In the genomic region with DNA sequence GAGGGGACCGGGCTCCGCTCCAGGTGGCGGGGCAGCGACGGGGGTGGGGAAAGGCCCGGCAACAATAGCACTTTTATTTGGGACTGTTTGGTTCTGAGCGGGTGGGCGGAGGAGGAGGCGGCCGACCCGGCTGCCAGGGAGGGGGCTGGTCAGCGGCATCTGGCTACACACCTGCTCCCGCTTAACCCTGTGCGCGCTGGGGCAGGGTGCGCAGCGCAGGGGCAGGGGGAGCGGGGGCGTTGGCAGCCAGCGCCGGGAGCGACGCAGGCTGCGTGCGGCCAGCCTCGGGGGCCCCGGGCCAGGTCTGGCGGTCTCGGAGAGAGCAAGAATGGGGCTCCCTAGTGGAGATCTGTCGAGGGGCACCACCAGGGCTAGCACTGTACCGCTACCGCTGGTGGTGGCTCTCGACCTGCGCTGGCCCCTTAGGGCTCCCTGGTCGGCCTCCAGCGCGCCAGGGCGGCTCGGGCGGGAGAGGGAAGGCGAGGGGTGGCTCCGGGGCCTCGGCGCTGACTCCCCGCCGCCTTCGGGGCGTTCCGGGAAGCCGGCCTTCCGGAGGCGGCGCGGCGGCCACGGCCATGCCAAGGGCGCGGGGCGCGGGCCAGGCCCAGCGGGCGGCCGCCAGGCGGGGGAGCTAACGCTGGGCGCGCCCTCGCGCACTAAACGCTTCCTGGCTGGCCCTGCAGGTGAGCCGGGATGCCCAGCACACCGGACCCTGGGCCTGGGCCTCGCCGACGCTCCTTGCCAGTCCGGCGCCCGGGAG, we compare ENCODE assay signal across 8 cellular contexts.
DNase-seq lines count a peak whose midpoint lies in the region; ATAC-seq and TF ChIP-seq lines count a peak whose summit lies in the region.

No MANE protein-coding gene starts in this region.

- H3K4me1 Mint-ChIP-seq in GM23338 = peaks cover 27% of the 10 kb centered on the region
- H3K4me1 Mint-ChIP-seq in naive B cell = peaks cover 16 to 19% (median 18%) of the 10 kb centered on the region in 3 donors

- no peak for DNase-seq in AG09309 (ENCODE audit: low read depth)
- DNase-seq in GM23338 (ENCODE audit: low spot score) = peak; percentile 82
- peak; percentile 25 for DNase-seq in epithelial cell of esophagus (ENCODE audit: low read depth)
- peak; percentile 59 for DNase-seq in naive B cell
- DNase-seq in ureter (ENCODE audit: low spot score) = peak; percentile 53

- TF ChIP-seq CTCF in AG09309 (IDR thresholded peaks at IDR 0.05; ENCODE audit: control insufficient read depth, insufficient read depth, low read depth, low read length, missing control alignments) (no peak), GM23338 (conservative IDR thresholded peaks at IDR 0.05; ENCODE audit: low read depth in 2 of 2) (no peak), epithelial cell of esophagus (IDR thresholded peaks at IDR 0.05; ENCODE audit: insufficient read depth, low read depth, low read length, missing control alignments) (no peak)

- H3K27me3 Mint-ChIP-seq in GM23338 (ENCODE audit: insufficient read depth, low read depth, poor library complexity) = peaks cover 29% of the 10 kb centered on the region
- peaks cover 0 to 3% (median under 1%) of the 10 kb centered on the region in 3 donors for H3K27me3 Mint-ChIP-seq in naive B cell

- no peaks in the 10 kb centered on the region for H3K79me2 ChIP-seq in GM23338 (replicated peaks; ENCODE audit: insufficient read depth)

- H3K27ac Mint-ChIP-seq in GM23338 (no peak overlapping the region), naive B cell (peak overlapping the region in 1 of 6 donors; percentile 64)

- peaks cover 44% of the 10 kb centered on the region for H3K4me1 ChIP-seq in GM23338 (ENCODE audit: insufficient read depth)

- H3K4me3 Mint-ChIP-seq in GM23338 (peak overlapping the region; percentile 57; the same call in 2 of the 3 replicates), naive B cell (peak overlapping the region in 4 of 8 donors; percentile 75 to 91 (median 88))

- peak; percentile 72 for ATAC-seq in GM23338
- ATAC-seq in SK-N-SH treated with all-trans-retinoic acid at 6 μM for 48 hours = peak; percentile 57
- peak; percentile 59 to 63 for ATAC-seq in naive B cell (ENCODE audit: low read depth in 2 of 2)
- ATAC-seq in HG03439 (IDR thresholded peaks at IDR 0.05; ENCODE audit: unreplicated experiment) = no peak
- no peak for ATAC-seq in HG03097 (IDR thresholded peaks at IDR 0.05; ENCODE audit: low FRiP score, unreplicated experiment)

- peaks cover 12% of the 10 kb centered on the region for H3F3A ChIP-seq in GM23338 (replicated peaks; ENCODE audit: low read depth)

- H3K4me3 ChIP-seq in AG09309 (ENCODE audit: control insufficient read depth, low read depth, low read length) (peak overlapping the region; percentile 24), GM23338 (peak overlapping the region; percentile 69), epithelial cell of esophagus (ENCODE audit: low read length) (peak overlapping the region; percentile 20)

- no peak overlapping the region for H3K27ac ChIP-seq in GM23338 (ENCODE audit: low read depth)

- peaks cover 90% of the 10 kb centered on the region for H3K27me3 ChIP-seq in GM23338 (ENCODE audit: insufficient read depth)

- peak overlapping the region; percentile 59; the same call in 1 of the 2 replicates for H2AFZ ChIP-seq in GM23338

- no peaks in the 10 kb centered on the region for H3K36me3 ChIP-seq in GM23338 (ENCODE audit: insufficient read depth)

- H3K4me2 ChIP-seq in GM23338 = peak overlapping the region; percentile 93

- H4K20me1 ChIP-seq in GM23338 (replicated peaks; ENCODE audit: insufficient read depth) = no peaks in the 10 kb centered on the region

- H3K36me3 Mint-ChIP-seq in GM23338 (ENCODE audit: low read depth) (no peaks in the 10 kb centered on the region; the same call in 2 of the 3 replicates), naive B cell (no peaks in the 10 kb centered on the region)

- no peaks in the 10 kb centered on the region for H3K9me3 Mint-ChIP-seq in GM23338
- no peaks in the 10 kb centered on the region for H3K9me3 Mint-ChIP-seq in naive B cell

- no peaks in the 10 kb centered on the region for H3K9me2 ChIP-seq in GM23338 (ENCODE audit: insufficient read depth)

TF ChIP-seq in GM23338, 12 proteins besides CTCF, POLR2A, EP300 and RAD21:
- TF ChIP-seq, protein P1, sequence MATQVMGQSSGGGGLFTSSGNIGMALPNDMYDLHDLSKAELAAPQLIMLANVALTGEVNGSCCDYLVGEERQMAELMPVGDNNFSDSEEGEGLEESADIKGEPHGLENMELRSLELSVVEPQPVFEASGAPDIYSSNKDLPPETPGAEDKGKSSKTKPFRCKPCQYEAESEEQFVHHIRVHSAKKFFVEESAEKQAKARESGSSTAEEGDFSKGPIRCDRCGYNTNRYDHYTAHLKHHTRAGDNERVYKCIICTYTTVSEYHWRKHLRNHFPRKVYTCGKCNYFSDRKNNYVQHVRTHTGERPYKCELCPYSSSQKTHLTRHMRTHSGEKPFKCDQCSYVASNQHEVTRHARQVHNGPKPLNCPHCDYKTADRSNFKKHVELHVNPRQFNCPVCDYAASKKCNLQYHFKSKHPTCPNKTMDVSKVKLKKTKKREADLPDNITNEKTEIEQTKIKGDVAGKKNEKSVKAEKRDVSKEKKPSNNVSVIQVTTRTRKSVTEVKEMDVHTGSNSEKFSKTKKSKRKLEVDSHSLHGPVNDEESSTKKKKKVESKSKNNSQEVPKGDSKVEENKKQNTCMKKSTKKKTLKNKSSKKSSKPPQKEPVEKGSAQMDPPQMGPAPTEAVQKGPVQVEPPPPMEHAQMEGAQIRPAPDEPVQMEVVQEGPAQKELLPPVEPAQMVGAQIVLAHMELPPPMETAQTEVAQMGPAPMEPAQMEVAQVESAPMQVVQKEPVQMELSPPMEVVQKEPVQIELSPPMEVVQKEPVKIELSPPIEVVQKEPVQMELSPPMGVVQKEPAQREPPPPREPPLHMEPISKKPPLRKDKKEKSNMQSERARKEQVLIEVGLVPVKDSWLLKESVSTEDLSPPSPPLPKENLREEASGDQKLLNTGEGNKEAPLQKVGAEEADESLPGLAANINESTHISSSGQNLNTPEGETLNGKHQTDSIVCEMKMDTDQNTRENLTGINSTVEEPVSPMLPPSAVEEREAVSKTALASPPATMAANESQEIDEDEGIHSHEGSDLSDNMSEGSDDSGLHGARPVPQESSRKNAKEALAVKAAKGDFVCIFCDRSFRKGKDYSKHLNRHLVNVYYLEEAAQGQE (IDR thresholded peaks at IDR 0.05; ENCODE audit: unreplicated experiment) = no peak
- TF ChIP-seq CREB1 (CRISPR knock-in tag; IDR thresholded peaks at IDR 0.05; ENCODE audit: low read depth) = 0 out of 2 replicates have a peak, but pooled peaks have one; percentile 24
TF ChIP-seq in GM23338: peak in this region for 1.

TF ChIP-seq in SK-N-SH treated with all-trans-retinoic acid at 6 μM for 48 hours, 23 proteins besides CTCF, POLR2A, EP300 and RAD21 (continues in another document):
- no peak for TF ChIP-seq ARNTL (CRISPR knock-in tag; IDR thresholded peaks at IDR 0.05; ENCODE audit: borderline replicate concordance, low read depth)
- TF ChIP-seq ZFP30 (CRISPR knock-in tag; IDR thresholded peaks at IDR 0.05) = no peak
- TF ChIP-seq, protein P2, sequence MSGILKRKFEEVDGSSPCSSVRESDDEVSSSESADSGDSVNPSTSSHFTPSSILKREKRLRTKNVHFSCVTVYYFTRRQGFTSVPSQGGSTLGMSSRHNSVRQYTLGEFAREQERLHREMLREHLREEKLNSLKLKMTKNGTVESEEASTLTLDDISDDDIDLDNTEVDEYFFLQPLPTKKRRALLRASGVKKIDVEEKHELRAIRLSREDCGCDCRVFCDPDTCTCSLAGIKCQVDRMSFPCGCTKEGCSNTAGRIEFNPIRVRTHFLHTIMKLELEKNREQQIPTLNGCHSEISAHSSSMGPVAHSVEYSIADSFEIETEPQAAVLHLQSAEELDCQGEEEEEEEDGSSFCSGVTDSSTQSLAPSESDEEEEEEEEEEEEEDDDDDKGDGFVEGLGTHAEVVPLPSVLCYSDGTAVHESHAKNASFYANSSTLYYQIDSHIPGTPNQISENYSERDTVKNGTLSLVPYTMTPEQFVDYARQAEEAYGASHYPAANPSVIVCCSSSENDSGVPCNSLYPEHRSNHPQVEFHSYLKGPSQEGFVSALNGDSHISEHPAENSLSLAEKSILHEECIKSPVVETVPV (CRISPR knock-in tag; IDR thresholded peaks at IDR 0.05) = no peak
- TF ChIP-seq ISL1 (CRISPR knock-in tag; IDR thresholded peaks at IDR 0.05) = no peak
- no peak for TF ChIP-seq CSDC2 (CRISPR knock-in tag; IDR thresholded peaks at IDR 0.05)
- no peak for TF ChIP-seq SNAI2 (CRISPR knock-in tag; IDR thresholded peaks at IDR 0.05)
- TF ChIP-seq, protein P3, sequence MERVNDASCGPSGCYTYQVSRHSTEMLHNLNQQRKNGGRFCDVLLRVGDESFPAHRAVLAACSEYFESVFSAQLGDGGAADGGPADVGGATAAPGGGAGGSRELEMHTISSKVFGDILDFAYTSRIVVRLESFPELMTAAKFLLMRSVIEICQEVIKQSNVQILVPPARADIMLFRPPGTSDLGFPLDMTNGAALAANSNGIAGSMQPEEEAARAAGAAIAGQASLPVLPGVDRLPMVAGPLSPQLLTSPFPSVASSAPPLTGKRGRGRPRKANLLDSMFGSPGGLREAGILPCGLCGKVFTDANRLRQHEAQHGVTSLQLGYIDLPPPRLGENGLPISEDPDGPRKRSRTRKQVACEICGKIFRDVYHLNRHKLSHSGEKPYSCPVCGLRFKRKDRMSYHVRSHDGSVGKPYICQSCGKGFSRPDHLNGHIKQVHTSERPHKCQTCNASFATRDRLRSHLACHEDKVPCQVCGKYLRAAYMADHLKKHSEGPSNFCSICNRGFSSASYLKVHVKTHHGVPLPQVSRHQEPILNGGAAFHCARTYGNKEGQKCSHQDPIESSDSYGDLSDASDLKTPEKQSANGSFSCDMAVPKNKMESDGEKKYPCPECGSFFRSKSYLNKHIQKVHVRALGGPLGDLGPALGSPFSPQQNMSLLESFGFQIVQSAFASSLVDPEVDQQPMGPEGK (CRISPR knock-in tag; IDR thresholded peaks at IDR 0.05; ENCODE audit: borderline replicate concordance) = no peak
- TF ChIP-seq ESRRG (CRISPR knock-in tag; IDR thresholded peaks at IDR 0.05) = no peak
- TF ChIP-seq GLIS3 (CRISPR knock-in tag; IDR thresholded peaks at IDR 0.05) = no peak
- no peak for TF ChIP-seq PPARA (CRISPR knock-in tag; IDR thresholded peaks at IDR 0.05; ENCODE audit: borderline replicate concordance)
- no peak for TF ChIP-seq TCF4 (CRISPR knock-in tag; IDR thresholded peaks at IDR 0.05; ENCODE audit: borderline replicate concordance)
- TF ChIP-seq ZFP3 (CRISPR knock-in tag; IDR thresholded peaks at IDR 0.05) = no peak
- TF ChIP-seq ZNF70 (CRISPR knock-in tag; IDR thresholded peaks at IDR 0.05) = no peak

Comparison
In these comparisons a context has a peak if more than half of its experiments do, and no peak if none do; other contexts are left out.
1. ATAC-seq: peak in GM23338 (single experiment), SK-N-SH treated with all-trans-retinoic acid at 6 μM for 48 hours (single experiment) and naive B cell (2 of 2); none in HG03439 (single experiment) and HG03097 (single experiment).
2. Peak in every context shown above with its lines, with median percentiles within 50 percentile points of each other: H3K4me3 ChIP-seq.